ENCODE assay signal across 15 cellular contexts in genomic region chr9:77879344-77880089, GRCh38.
A peak's percentile ranks its signal among the peaks of the same experiment; 100 is the strongest.
DNase-seq lines count a peak whose midpoint lies in the region; ATAC-seq and TF ChIP-seq lines count a peak whose summit lies in the region.
"Had no signal": no experiment of that assay in that cellular context is flagged by ENCODE, and none has a peak within 500 bp of the region (broad histone marks: within the 10 kb centered on the region; RNA-seq: fewer than 3 reads in every experiment).

No MANE protein-coding gene starts in this region.

- CTCF ChIA-PET in Calu3 (lab: Charles Lee) (interaction anchor here (0.6 to 1.7 kb wide), 3 partner anchors 14 to 86 kb away, joined by 3 to 4 read pairs (median 4); no protein-coding TSS in a partner anchor), RWPE1 (lab: Yijun Ruan, JAX) (interaction anchor here (1.0 kb wide), 1 partner anchor 22 kb away, joined by 3 read pairs; no protein-coding TSS in a partner anchor)

- WGBS in esophagus, 2 donors = 50 to 57% methylated on average over 11 of the region's 11 CpGs

- intact Hi-C loops in Calu3 (cut with micrococcal nuclease; ENCODE audit: unreplicated experiment) = no loop called here

- DNase-seq in Calu3 (peak; percentile 39), RWPE1 (ENCODE audit: low spot score) (peak; percentile 64), omental fat pad (ENCODE audit: low spot score) (no peak), NCI-H2081 treated with DMSO at 0.1 percent for 48 hours (lab: John Stamatoyannopoulos, UW) (no peak), GM13976 (ENCODE audit: low spot score) (no peak)
- no peak for DNase-seq in effector memory CD4-positive, alpha-beta T cell
- no peak for DNase-seq in activated T-cell treated with anti-CD3 and anti-CD28 coated beads, Interleukin-2, amount 50 U/mL, for 4 hours
- DNase-seq: activated CD4-positive, alpha-beta T cell treated with anti-CD3 and anti-CD28 coated beads for 1 hour; activated naive CD8-positive, alpha-beta T cell treated with anti-CD3 and anti-CD28 coated beads for 36 hours; mesendoderm; NCI-H510A; T-helper 1 cell had no signal

- POLR2A ChIA-PET in RWPE1 (lab: Yijun Ruan, JAX; ENCODE audit: low non-redundant PET) = no interaction called here

- no peaks in the 10 kb centered on the region for H3K9me3 Mint-ChIP-seq in Calu3 (ENCODE audit: low read depth, unreplicated experiment)
- no peaks in the 10 kb centered on the region for H3K9me3 Mint-ChIP-seq in activated T-cell treated with anti-CD3 and anti-CD28 coated beads, Interleukin-2, amount 50 U/mL, for 4 hours
- H3K9me3 Mint-ChIP-seq: activated naive CD8-positive, alpha-beta T cell treated with anti-CD3 and anti-CD28 coated beads for 36 hours had no signal

- peaks cover 24% of the 10 kb centered on the region for H3K4me1 Mint-ChIP-seq in Calu3 (ENCODE audit: low read depth, unreplicated experiment)
- peaks cover 4% of the 10 kb centered on the region for H3K4me1 Mint-ChIP-seq in activated T-cell treated with anti-CD3 and anti-CD28 coated beads, Interleukin-2, amount 50 U/mL, for 4 hours (ENCODE audit: low read depth)

- H3K4me3 Mint-ChIP-seq in Calu3 (ENCODE audit: low read depth, unreplicated experiment) = no peak overlapping the region
- no peak overlapping the region for H3K4me3 Mint-ChIP-seq in activated T-cell treated with anti-CD3 and anti-CD28 coated beads, Interleukin-2, amount 50 U/mL, for 4 hours
- H3K4me3 Mint-ChIP-seq: activated naive CD8-positive, alpha-beta T cell treated with anti-CD3 and anti-CD28 coated beads for 36 hours had no signal

- peak overlapping the region; percentile 77 for H3K27ac ChIP-seq in RWPE1
- H3K27ac ChIP-seq in esophagus (ENCODE audit: low read depth in 2 of 2, low read length in 1 of 2) = peak overlapping the region; percentile 41 to 42
- H3K27ac ChIP-seq in effector memory CD4-positive, alpha-beta T cell (ENCODE audit: insufficient read depth, low read length, poor library complexity, severe bottlenecking) = no peak overlapping the region
- H3K27ac ChIP-seq: esophagus muscularis mucosa had no signal

- no peaks in the 10 kb centered on the region for H3K9me3 ChIP-seq in esophagus (ENCODE audit: control insufficient read depth in 2 of 2, insufficient read depth in 1 of 2, low read depth in 1 of 2, low read length in 1 of 2)
- no peaks in the 10 kb centered on the region for H3K9me3 ChIP-seq in effector memory CD4-positive, alpha-beta T cell (ENCODE audit: control insufficient read depth, low read length)
- H3K9me3 ChIP-seq: esophagus muscularis mucosa had no signal

- peak; percentile 84 for ATAC-seq in omental fat pad (ENCODE audit: low FRiP score)
- no peak for ATAC-seq in activated T-cell treated with anti-CD3 and anti-CD28 coated beads, Interleukin-2, amount 50 U/mL, for 4 hours
- ATAC-seq: Panc1 had no signal

- no peaks in the 10 kb centered on the region for H3K27me3 Mint-ChIP-seq in Calu3 (ENCODE audit: unreplicated experiment)
- H3K27me3 Mint-ChIP-seq in activated T-cell treated with anti-CD3 and anti-CD28 coated beads, Interleukin-2, amount 50 U/mL, for 4 hours (ENCODE audit: low read depth) = no peaks in the 10 kb centered on the region
- H3K27me3 Mint-ChIP-seq: activated naive CD8-positive, alpha-beta T cell treated with anti-CD3 and anti-CD28 coated beads for 36 hours had no signal

- in situ Hi-C loops in GM13976 (cut with MboI; ENCODE audit: low sequenced_read_pairs, unreplicated experiment) = no loop called here

- no peaks in the 10 kb centered on the region for H3K27me3 ChIP-seq in esophagus (ENCODE audit: control insufficient read depth in 1 of 2, insufficient read depth in 2 of 2, low read length in 2 of 2)
- H3K27me3 ChIP-seq in effector memory CD4-positive, alpha-beta T cell (replicated peaks; ENCODE audit: control insufficient read depth, insufficient read depth, low read length, poor library complexity, severe bottlenecking) = no peaks in the 10 kb centered on the region
- H3K27me3 ChIP-seq: esophagus muscularis mucosa had no signal

- H3K36me3 Mint-ChIP-seq in Calu3 (ENCODE audit: insufficient read depth, unreplicated experiment) = no peaks in the 10 kb centered on the region
- peaks cover 7% of the 10 kb centered on the region for H3K36me3 Mint-ChIP-seq in activated T-cell treated with anti-CD3 and anti-CD28 coated beads, Interleukin-2, amount 50 U/mL, for 4 hours (ENCODE audit: insufficient read depth)
- H3K36me3 Mint-ChIP-seq: activated naive CD8-positive, alpha-beta T cell treated with anti-CD3 and anti-CD28 coated beads for 36 hours had no signal

- H3K4me3 ChIP-seq in esophagus (ENCODE audit: low read depth in 1 of 2, low read length in 2 of 2) = no peak overlapping the region
- H3K4me3 ChIP-seq in effector memory CD4-positive, alpha-beta T cell (ENCODE audit: insufficient read depth, low read depth, low read length, poor library complexity, severe bottlenecking) = no peak overlapping the region
- H3K4me3 ChIP-seq: esophagus muscularis mucosa had no signal

- peaks cover 0 to 6% of the 10 kb centered on the region in 2 donors for H3K36me3 ChIP-seq in esophagus (ENCODE audit: control insufficient read depth in 2 of 2, insufficient read depth in 2 of 2, low read length in 1 of 2)
- H3K36me3 ChIP-seq in effector memory CD4-positive, alpha-beta T cell (ENCODE audit: control insufficient read depth, insufficient read depth, low read length) = no peaks in the 10 kb centered on the region
- H3K36me3 ChIP-seq: esophagus muscularis mucosa had no signal

- peaks cover 2 to 6% of the 10 kb centered on the region in 2 donors for H3K4me1 ChIP-seq in esophagus (ENCODE audit: control insufficient read depth in 2 of 2, insufficient read depth in 2 of 2, low read length in 1 of 2)
- H3K4me1 ChIP-seq in effector memory CD4-positive, alpha-beta T cell (ENCODE audit: control insufficient read depth, insufficient read depth, low read length, poor library complexity, severe bottlenecking) = no peaks in the 10 kb centered on the region

- TF ChIP-seq CTCF in Calu3 (IDR thresholded peaks at IDR 0.05; ENCODE audit: unreplicated experiment) (no peak), RWPE1 (conservative IDR thresholded peaks at IDR 0.05; ENCODE audit: low read depth) (no peak), omental fat pad (IDR thresholded peaks at IDR 0.05) (no peak), GM13976 (IDR thresholded peaks at IDR 0.05; ENCODE audit: borderline replicate concordance, control extremely low read depth, extremely low read depth, insufficient read depth, missing control alignments) (no peak)

- no TSS peak for BruUV-seq in Calu3 (replicated peaks; lab: Mats Ljungman, UMichigan)

- H3K27ac Mint-ChIP-seq in Calu3 (ENCODE audit: unreplicated experiment) = peak overlapping the region; percentile 50
- H3K27ac Mint-ChIP-seq: activated naive CD8-positive, alpha-beta T cell treated with anti-CD3 and anti-CD28 coated beads for 36 hours had no signal

Comparison
In these comparisons a context has a peak if more than half of its experiments do, and no peak if none do; other contexts are left out.
1. DNase-seq: peak in Calu3 (single experiment) and RWPE1 (single experiment); none in omental fat pad (single experiment), NCI-H2081 treated with DMSO at 0.1 percent for 48 hours (single experiment), GM13976 (single experiment), effector memory CD4-positive, alpha-beta T cell (0 of 3) and activated T-cell treated with anti-CD3 and anti-CD28 coated beads, Interleukin-2, amount 50 U/mL, for 4 hours (single experiment).